In the genomic region with DNA sequence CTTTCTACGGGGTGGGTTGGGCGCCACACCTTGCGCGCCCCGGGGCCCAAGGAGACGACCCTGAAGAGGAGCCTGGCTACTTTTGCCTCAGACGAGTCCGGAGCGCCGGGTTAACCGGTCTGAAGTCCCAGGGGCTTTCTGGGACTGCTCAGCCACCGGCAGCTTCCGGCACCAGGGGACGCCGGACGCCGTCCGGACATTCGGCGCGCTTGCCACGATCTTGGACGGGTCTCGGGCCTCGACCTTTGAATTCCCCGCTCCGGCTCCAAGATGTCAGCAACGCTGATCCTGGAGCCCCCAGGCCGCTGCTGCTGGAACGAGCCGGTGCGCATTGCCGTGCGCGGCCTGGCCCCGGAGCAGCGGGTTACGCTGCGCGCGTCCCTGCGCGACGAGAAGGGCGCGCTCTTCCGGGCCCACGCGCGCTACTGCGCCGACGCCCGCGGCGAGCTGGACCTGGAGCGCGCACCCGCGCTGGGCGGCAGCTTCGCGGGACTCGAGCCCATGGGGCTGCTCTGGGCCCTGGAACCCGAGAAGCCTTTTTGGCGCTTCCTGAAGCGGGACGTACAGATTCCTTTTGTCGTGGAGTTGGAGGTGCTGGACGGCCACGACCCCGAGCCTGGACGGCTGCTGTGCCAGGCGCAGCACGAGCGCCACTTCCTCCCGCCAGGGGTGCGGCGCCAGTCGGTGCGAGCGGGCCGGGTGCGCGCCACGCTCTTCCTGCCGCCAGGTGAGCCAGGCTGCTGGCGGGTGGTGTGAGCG, we compare ENCODE assay signal across 8 cellular contexts. TPM values are rescaled to one million over a fixed set of nuclear protein-coding genes. Genes with fewer than 3 reads are reported as not detected.
DNase-seq lines count a peak whose midpoint lies in the region; ATAC-seq and TF ChIP-seq lines count a peak whose summit lies in the region.

A gene with protein sequence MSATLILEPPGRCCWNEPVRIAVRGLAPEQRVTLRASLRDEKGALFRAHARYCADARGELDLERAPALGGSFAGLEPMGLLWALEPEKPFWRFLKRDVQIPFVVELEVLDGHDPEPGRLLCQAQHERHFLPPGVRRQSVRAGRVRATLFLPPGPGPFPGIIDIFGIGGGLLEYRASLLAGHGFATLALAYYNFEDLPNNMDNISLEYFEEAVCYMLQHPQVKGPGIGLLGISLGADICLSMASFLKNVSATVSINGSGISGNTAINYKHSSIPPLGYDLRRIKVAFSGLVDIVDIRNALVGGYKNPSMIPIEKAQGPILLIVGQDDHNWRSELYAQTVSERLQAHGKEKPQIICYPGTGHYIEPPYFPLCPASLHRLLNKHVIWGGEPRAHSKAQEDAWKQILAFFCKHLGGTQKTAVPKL (plus strand): TSS at position 184 of the 759 bp plus-strand sequence. CDS start 87 bp downstream, at position 271.

- peak within 1 kb of the TSS; percentile 69 to 74 for H3K9ac ChIP-seq in colonic mucosa (ENCODE audit: low read depth in 2 of 2, low read length in 2 of 2)

- peak; percentile 83 for DNase-seq in GM13977 (ENCODE audit: low spot score)
- peak; percentile 51 for DNase-seq in HT-29 (ENCODE audit: low spot score)
- peak; percentile 13 for DNase-seq in activated CD4-positive, CD25-positive, alpha-beta regulatory T cell treated with anti-CD3 and anti-CD28 coated beads, Interleukin-2, amount 50 U/mL, for 16 hours (ENCODE audit: low read depth, low spot score)
- DNase-seq in colonic mucosa = peak; percentile 39
- DNase-seq in right lobe of liver = peak; percentile 64 to 79 (median 74)
- DNase-seq in stimulated activated CD8-positive, alpha-beta memory T cell treated with anti-CD3 and anti-CD28 coated beads, Interleukin-12 subunit alpha, Interleukin-12 subunit beta, amount 100 ng/mL, for 1 hour (ENCODE audit: low read depth) = peak; percentile 14
- no peak for DNase-seq in SJCRH30

- no peaks in the 10 kb centered on the region for H3K36me3 ChIP-seq in colonic mucosa
- H3K36me3 ChIP-seq in right lobe of liver = peaks cover 0 to 12% (median 0%) of the 10 kb centered on the region in 4 donors
- H3K36me3 ChIP-seq in SJCRH30 = no peaks in the 10 kb centered on the region

- TF ChIP-seq POLR2A in right lobe of liver (IDR thresholded peaks at IDR 0.05) = peak; percentile 81

- H3K4me1 ChIP-seq in colonic mucosa (no peaks in the 10 kb centered on the region), right lobe of liver (peaks cover 0 to 4% (median 0%) of the 10 kb centered on the region in 4 donors), SJCRH30 (no peaks in the 10 kb centered on the region)

- intact Hi-C loops in colonic mucosa (cut with DNase I) (no loop called here), right lobe of liver (cut with DNase I) (no loop called here)

- H3K27ac ChIP-seq in colonic mucosa (no peak within 1 kb of the TSS), right lobe of liver (peak within 1 kb of the TSS; percentile 47 to 92 (median 85)), SJCRH30 (no peak within 1 kb of the TSS)

- H3K9me3 ChIP-seq in colonic mucosa = no peaks in the 10 kb centered on the region
- H3K9me3 ChIP-seq in right lobe of liver = no peaks in the 10 kb centered on the region
- H3K9me3 ChIP-seq in SJCRH30 (replicated peaks) = no peaks in the 10 kb centered on the region

- 0% methylated on average over 21 of the region's 89 CpGs for WGBS in right lobe of liver (ENCODE audit: insufficient coverage, low coverage, low lambda C conversion rate, missing lambda C conversion rate)

- in situ Hi-C loops in GM13977 (cut with MboI; ENCODE audit: low pct_unique_long_range_greater_than_20kb, low sequenced_read_pairs, unreplicated experiment) = no loop called here

- H3K4me3 ChIP-seq in colonic mucosa (peak within 1 kb of the TSS; percentile 44), right lobe of liver (peak within 1 kb of the TSS; percentile 53 to 76 (median 76)), SJCRH30 (no peak within 1 kb of the TSS)

- H3K27me3 ChIP-seq in colonic mucosa (no peaks in the 10 kb centered on the region), right lobe of liver (no peaks in the 10 kb centered on the region), SJCRH30 (no peaks in the 10 kb centered on the region)

- ATAC-seq in right lobe of liver (peak; percentile 90 to 93 (median 91)), HG02571 (IDR thresholded peaks at IDR 0.05; ENCODE audit: unreplicated experiment) (no peak)

- TF ChIP-seq CTCF in GM13977 (IDR thresholded peaks at IDR 0.05; ENCODE audit: extremely low read depth, insufficient read depth, missing control alignments) (no peak), colonic mucosa (IDR thresholded peaks at IDR 0.05) (peak; percentile 20), right lobe of liver (IDR thresholded peaks at IDR 0.05) (peak in 3 of 4 donors; percentile 13 to 59 (median 18))

RNA-seq across cellular contexts. Expression of the gene that starts here (rescaled TPM):
- total RNA-seq in HT-29 (2014; rRNA removed; shearing (Covaris generic)) = 3.3 and 3.5 TPM in 2 replicates
- total RNA-seq in colonic mucosa (1 to 10 TPM; 2.9 to 3.3 TPM), right lobe of liver (10 to 100 TPM in 3 of 6 experiments, 1 to 10 TPM in 3; 6.2 to 14.4 (median 9.3) TPM)
- total RNA-seq in SJCRH30 (2014; rRNA removed; shearing (Covaris generic)) = 0.08 TPM in 1 of 2 replicates, not detected in the other

Comparison
In these comparisons a context has a peak if more than half of its experiments do, and no peak if none do; other contexts are left out.
1. DNase-seq: peak in GM13977 (single experiment), HT-29 (single experiment), activated CD4-positive, CD25-positive, alpha-beta regulatory T cell treated with anti-CD3 and anti-CD28 coated beads, Interleukin-2, amount 50 U/mL, for 16 hours (single experiment), colonic mucosa (single experiment), right lobe of liver (3 of 3) and stimulated activated CD8-positive, alpha-beta memory T cell treated with anti-CD3 and anti-CD28 coated beads, Interleukin-12 subunit alpha, Interleukin-12 subunit beta, amount 100 ng/mL, for 1 hour (single experiment); none in SJCRH30 (0 of 2).
2. H3K27ac ChIP-seq: peak in right lobe of liver (3 of 3); none in colonic mucosa (single experiment) and SJCRH30 (single experiment).